In the genomic region with DNA sequence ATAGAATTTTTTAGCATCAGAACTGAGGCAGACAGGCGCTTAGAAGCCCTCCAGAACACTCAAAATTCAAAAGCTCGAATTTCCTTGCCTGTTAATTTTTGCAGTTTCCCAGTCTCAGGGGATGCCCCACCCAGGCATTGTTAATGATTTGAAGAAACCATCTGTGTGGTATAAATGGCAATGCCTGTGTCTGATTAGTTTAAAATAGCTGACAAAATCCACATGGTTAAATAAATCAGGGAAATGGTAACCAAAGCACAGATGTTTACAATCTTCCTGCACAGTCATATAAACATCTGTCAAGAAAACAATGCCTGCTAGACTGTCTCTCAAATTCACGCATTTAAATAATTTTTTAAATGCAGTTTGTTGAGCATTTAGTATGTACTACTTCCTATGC, we compare ENCODE assay signal across 19 cellular contexts.
DNase-seq lines count a peak whose midpoint lies in the region; ATAC-seq and TF ChIP-seq lines count a peak whose summit lies in the region.
"Had no signal": no experiment of that assay in that cellular context is flagged by ENCODE, and none has a peak within 500 bp of the region (broad histone marks: within the 10 kb centered on the region; RNA-seq: fewer than 3 reads in every experiment).

No MANE protein-coding gene starts in this region.

- H3K4me3 ChIP-seq in SK-N-SH (ENCODE audit: low read depth in 2 of 2, low read length in 1 of 2) = no peak overlapping the region
- no peak overlapping the region for H3K4me3 ChIP-seq in adipocyte (ENCODE audit: low read length)
- H3K4me3 ChIP-seq: K562 had no signal

- H3K9me3 ChIP-seq in SK-N-SH = no peaks in the 10 kb centered on the region
- no peaks in the 10 kb centered on the region for H3K9me3 ChIP-seq in adipocyte (ENCODE audit: control insufficient read depth, low read length)
- H3K9me3 ChIP-seq: Caco-2 had no signal

- no peak for ATAC-seq in SK-N-SH treated with all-trans-retinoic acid at 6 μM for 48 hours
- peak; percentile 59 for ATAC-seq in left colon
- no peak for ATAC-seq in HG03175 (IDR thresholded peaks at IDR 0.05; ENCODE audit: unreplicated experiment)
- ATAC-seq: K562, Panc1 had no signal

- CTCF ChIA-PET in SK-N-SH (lab: Yijun Ruan, JAX) = no interaction called here
- CTCF ChIA-PET in RWPE1 (lab: Yijun Ruan, JAX) = no interaction called here

- POLR2A ChIA-PET in SK-N-SH (lab: Yijun Ruan, JAX) (no interaction called here), RWPE1 (lab: Yijun Ruan, JAX; ENCODE audit: low non-redundant PET) (no interaction called here)

- H3K27ac ChIP-seq in SK-N-SH (ENCODE audit: low read depth in 2 of 2, low read length in 1 of 2) (no peak overlapping the region), RWPE1 (no peak overlapping the region)
- H3K27ac ChIP-seq: HL-60 had no signal

- no peaks in the 10 kb centered on the region for H3K9me2 ChIP-seq in SK-N-SH

- no peaks in the 10 kb centered on the region for H3K4me1 ChIP-seq in SK-N-SH (ENCODE audit: control insufficient read depth in 1 of 2, insufficient read depth in 2 of 2, low read depth in 1 of 2, low read length in 1 of 2)
- no peaks in the 10 kb centered on the region for H3K4me1 ChIP-seq in adipocyte (ENCODE audit: control insufficient read depth, insufficient read depth, low read length)
- H3K4me1 ChIP-seq: Caco-2 had no signal

- no peak for DNase-seq in SK-N-SH
- peak; percentile 17 for DNase-seq in adipocyte (ENCODE audit: low read depth)
- DNase-seq in left colon = no peak
- DNase-seq in RWPE1 (ENCODE audit: low spot score) = no peak
- DNase-seq in OCI-M2 (lab: John Stamatoyannopoulos, UW; ENCODE audit: unreplicated experiment) = no peak
- no peak for DNase-seq in medulla oblongata (ENCODE audit: extremely low spot score)
- DNase-seq: Caco-2, DMS79, GOT3, NCI-H1436 treated with DMSO at 0.1 percent for 48 hours, NCI-H2107, NCI-H446 treated with DMSO at 0.1 percent for 48 hours, NCI-H774, SIG-M5 had no signal

- intact Hi-C loops in left colon (cut with DNase I, micrococcal nuclease) = no loop called here

- H3K4me2 ChIP-seq in SK-N-SH = no peak overlapping the region

- TF ChIP-seq EP300 in SK-N-SH (IDR thresholded peaks at IDR 0.05; ENCODE audit: borderline replicate concordance in 1 of 2, low read depth in 1 of 2, low read length in 1 of 2) = no peak

- H2AFZ ChIP-seq in SK-N-SH (ENCODE audit: low read depth) = no peak overlapping the region

- WGBS in SK-N-SH (ENCODE audit: low lambda C conversion rate) = 59% methylated on average over 3 of the region's 3 CpGs

- H3K27me3 ChIP-seq in SK-N-SH (ENCODE audit: insufficient read depth) (no peaks in the 10 kb centered on the region), adipocyte (replicated peaks; ENCODE audit: control insufficient read depth, insufficient read depth, low read length) (no peaks in the 10 kb centered on the region)

- H3K36me3 ChIP-seq in SK-N-SH (replicated peaks in 1 of 2; ENCODE audit: control insufficient read depth in 1 of 2, insufficient read depth in 2 of 2, low read length in 1 of 2) = no peaks in the 10 kb centered on the region
- no peaks in the 10 kb centered on the region for H3K36me3 ChIP-seq in adipocyte (ENCODE audit: control insufficient read depth, insufficient read depth, low read length, severe bottlenecking)

- H3K9ac ChIP-seq in SK-N-SH (no peak overlapping the region), adipocyte (ENCODE audit: low read length) (no peak overlapping the region)

- TF ChIP-seq CTCF in SK-N-SH (IDR thresholded peaks at IDR 0.05) (no peak), RWPE1 (conservative IDR thresholded peaks at IDR 0.05; ENCODE audit: low read depth) (no peak)

- TF ChIP-seq RAD21 in SK-N-SH (IDR thresholded peaks at IDR 0.05; ENCODE audit: low read length) = no peak

- no peaks in the 10 kb centered on the region for H3K79me2 ChIP-seq in SK-N-SH (ENCODE audit: insufficient read depth)

- no peaks in the 10 kb centered on the region for H3F3A ChIP-seq in SK-N-SH (replicated peaks; ENCODE audit: insufficient read depth)

- no peaks in the 10 kb centered on the region for H4K20me1 ChIP-seq in SK-N-SH (ENCODE audit: insufficient read depth)

TF ChIP-seq in SK-N-SH, 30 proteins besides CTCF, POLR2A, EP300 and RAD21:
- TF ChIP-seq TCF12 (IDR thresholded peaks at IDR 0.05) (0 out of 2 replicates have a peak, but pooled peaks have one; percentile 5), YY1 (IDR thresholded peaks at IDR 0.05; ENCODE audit: low read depth) (no peak)
TF ChIP-seq in SK-N-SH: peak in this region for 1.

TF ChIP-seq in SK-N-SH treated with all-trans-retinoic acid at 6 μM for 48 hours, 23 proteins besides CTCF, POLR2A, EP300 and RAD21:
- no peak for TF ChIP-seq OSR1 (CRISPR knock-in tag; IDR thresholded peaks at IDR 0.05)
- TF ChIP-seq ARNTL (CRISPR knock-in tag; IDR thresholded peaks at IDR 0.05; ENCODE audit: borderline replicate concordance, low read depth) = no peak
- no peak for TF ChIP-seq TCF4 (CRISPR knock-in tag; IDR thresholded peaks at IDR 0.05; ENCODE audit: borderline replicate concordance)
- TF ChIP-seq ZNF8 (CRISPR knock-in tag; IDR thresholded peaks at IDR 0.05) = no peak
- TF ChIP-seq, protein P1, sequence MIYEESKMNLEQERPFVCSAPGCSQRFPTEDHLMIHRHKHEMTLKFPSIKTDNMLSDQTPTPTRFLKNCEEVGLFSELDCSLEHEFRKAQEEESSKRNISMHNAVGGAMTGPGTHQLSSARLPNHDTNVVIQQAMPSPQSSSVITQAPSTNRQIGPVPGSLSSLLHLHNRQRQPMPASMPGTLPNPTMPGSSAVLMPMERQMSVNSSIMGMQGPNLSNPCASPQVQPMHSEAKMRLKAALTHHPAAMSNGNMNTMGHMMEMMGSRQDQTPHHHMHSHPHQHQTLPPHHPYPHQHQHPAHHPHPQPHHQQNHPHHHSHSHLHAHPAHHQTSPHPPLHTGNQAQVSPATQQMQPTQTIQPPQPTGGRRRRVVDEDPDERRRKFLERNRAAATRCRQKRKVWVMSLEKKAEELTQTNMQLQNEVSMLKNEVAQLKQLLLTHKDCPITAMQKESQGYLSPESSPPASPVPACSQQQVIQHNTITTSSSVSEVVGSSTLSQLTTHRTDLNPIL (CRISPR knock-in tag; IDR thresholded peaks at IDR 0.05; ENCODE audit: low read depth) = no peak
- no peak for TF ChIP-seq ZFP30 (CRISPR knock-in tag; IDR thresholded peaks at IDR 0.05)
- TF ChIP-seq BACH2 (CRISPR knock-in tag; IDR thresholded peaks at IDR 0.05; ENCODE audit: borderline replicate concordance) = no peak
- no peak for TF ChIP-seq SNAI2 (CRISPR knock-in tag; IDR thresholded peaks at IDR 0.05)
- TF ChIP-seq, protein P2, sequence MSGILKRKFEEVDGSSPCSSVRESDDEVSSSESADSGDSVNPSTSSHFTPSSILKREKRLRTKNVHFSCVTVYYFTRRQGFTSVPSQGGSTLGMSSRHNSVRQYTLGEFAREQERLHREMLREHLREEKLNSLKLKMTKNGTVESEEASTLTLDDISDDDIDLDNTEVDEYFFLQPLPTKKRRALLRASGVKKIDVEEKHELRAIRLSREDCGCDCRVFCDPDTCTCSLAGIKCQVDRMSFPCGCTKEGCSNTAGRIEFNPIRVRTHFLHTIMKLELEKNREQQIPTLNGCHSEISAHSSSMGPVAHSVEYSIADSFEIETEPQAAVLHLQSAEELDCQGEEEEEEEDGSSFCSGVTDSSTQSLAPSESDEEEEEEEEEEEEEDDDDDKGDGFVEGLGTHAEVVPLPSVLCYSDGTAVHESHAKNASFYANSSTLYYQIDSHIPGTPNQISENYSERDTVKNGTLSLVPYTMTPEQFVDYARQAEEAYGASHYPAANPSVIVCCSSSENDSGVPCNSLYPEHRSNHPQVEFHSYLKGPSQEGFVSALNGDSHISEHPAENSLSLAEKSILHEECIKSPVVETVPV (CRISPR knock-in tag; IDR thresholded peaks at IDR 0.05) = no peak
